19 cellular contexts compared by ENCODE assay signal in genomic region chr5:133386662-133387061, GRCh38.
"Had no signal": no experiment of that assay in that cellular context is flagged by ENCODE, and none has a peak within 500 bp of the region (broad histone marks: within the 10 kb centered on the region; RNA-seq: fewer than 3 reads in every experiment).

No MANE protein-coding gene starts in this region.

- ATAC-seq: left colon; natural killer cell treated with Interleukin-12 subunit alpha and Interleukin-12 subunit beta and Interleukin-15 and Interleukin-18, amount 100 ng/mL, for 72 hours; sciatic nerve; SK-N-SH treated with all-trans-retinoic acid at 6 μM for 48 hours had no signal

- H3K27ac Mint-ChIP-seq: activated naive CD8-positive, alpha-beta T cell treated with anti-CD3 and anti-CD28 coated beads for 36 hours; mesothelial cell of epicardium; natural killer cell treated with Interleukin-12 subunit alpha and Interleukin-12 subunit beta and Interleukin-15 and Interleukin-18, amount 100 ng/mL, for 72 hours had no signal

- H3K36me3 Mint-ChIP-seq: activated naive CD8-positive, alpha-beta T cell treated with anti-CD3 and anti-CD28 coated beads for 36 hours; mesothelial cell of epicardium; natural killer cell treated with Interleukin-12 subunit alpha and Interleukin-12 subunit beta and Interleukin-15 and Interleukin-18, amount 100 ng/mL, for 72 hours had no signal

- DNase-seq: activated CD4-positive, alpha-beta T cell treated with anti-CD3 and anti-CD28 coated beads, Interleukin-2, amount 50 U/mL, for 1 hour; activated CD4-positive, CD25-positive, alpha-beta regulatory T cell; activated naive CD8-positive, alpha-beta T cell treated with anti-CD3 and anti-CD28 coated beads for 36 hours; amniotic stem cell; erythroblast; foreskin melanocyte; glutamatergic neuron; hypothalamus; left colon; SHP77 treated with DMSO at 0.1 percent for 48 hours; stimulated activated naive CD4-positive, alpha-beta T cell; substantia nigra; T-helper 1 cell; T1000; uterus had no signal

- H3K9me3 Mint-ChIP-seq: activated naive CD8-positive, alpha-beta T cell treated with anti-CD3 and anti-CD28 coated beads for 36 hours; mesothelial cell of epicardium; natural killer cell treated with Interleukin-12 subunit alpha and Interleukin-12 subunit beta and Interleukin-15 and Interleukin-18, amount 100 ng/mL, for 72 hours had no signal

- H3K4me3 Mint-ChIP-seq: activated naive CD8-positive, alpha-beta T cell treated with anti-CD3 and anti-CD28 coated beads for 36 hours; mesothelial cell of epicardium; natural killer cell treated with Interleukin-12 subunit alpha and Interleukin-12 subunit beta and Interleukin-15 and Interleukin-18, amount 100 ng/mL, for 72 hours had no signal
